ENCODE assay signal across 2 cellular contexts in the genomic region with DNA sequence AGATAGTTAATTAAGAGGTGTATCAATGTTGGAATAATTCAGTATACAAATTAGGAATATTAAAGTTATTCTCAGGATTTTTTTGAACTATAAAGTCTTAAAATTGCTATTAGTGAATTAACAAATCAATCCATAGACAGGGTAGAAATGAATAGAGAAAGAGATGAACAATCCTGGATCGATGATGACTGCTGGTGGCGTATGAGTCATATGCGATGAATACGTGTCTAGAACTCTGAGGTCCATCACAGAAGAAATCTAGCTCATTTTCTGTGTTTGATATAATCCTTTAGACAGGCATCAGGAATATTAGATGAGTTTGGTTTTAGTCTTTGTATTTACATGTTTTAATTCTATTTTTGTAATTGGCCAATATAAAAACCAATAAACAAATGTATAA.
TF ChIP-seq lines count a peak whose summit lies in the region.

No MANE protein-coding gene starts in this region.

TF ChIP-seq in A549, 52 proteins besides CTCF, POLR2A, EP300 and RAD21:
- TF ChIP-seq ZC3H11A (IDR thresholded peaks at IDR 0.05) (no peak), HMGXB4 (CRISPR knock-in tag; IDR thresholded peaks at IDR 0.05; ENCODE audit: borderline replicate concordance) (no peak), CHD4 (IDR thresholded peaks at IDR 0.05; ENCODE audit: borderline replicate concordance) (no peak), CEBPB (IDR thresholded peaks at IDR 0.05) (no peak), POLR2AphosphoS2 (conservative IDR thresholded peaks at IDR 0.05; ENCODE audit: low read length) (no peak), BCL3 (IDR thresholded peaks at IDR 0.05) (no peak; the same call in 2 of the 3 replicates), RNF2 (IDR thresholded peaks at IDR 0.05; ENCODE audit: borderline replicate concordance, low read depth) (no peak), JUN (IDR thresholded peaks at IDR 0.05) (no peak), E2F6 (IDR thresholded peaks at IDR 0.05; ENCODE audit: borderline replicate concordance, low read depth) (no peak)
TF ChIP-seq in A549: peak in this region for 0.

TF ChIP-seq in HCT116, 20 proteins besides CTCF, POLR2A, EP300 and RAD21:
- TF ChIP-seq ZFX (IDR thresholded peaks at IDR 0.05) (no peak), POLR2AphosphoS5 (IDR thresholded peaks at IDR 0.05; ENCODE audit: low read depth, low read length) (no peak), JUND (IDR thresholded peaks at IDR 0.05) (no peak), ZNF274 (IDR thresholded peaks at IDR 0.05; ENCODE audit: low read depth, low read length) (no peak), SP1 (IDR thresholded peaks at IDR 0.05; ENCODE audit: low read depth) (no peak), SIN3A (IDR thresholded peaks at IDR 0.05; ENCODE audit: low read depth) (no peak), CEBPB (IDR thresholded peaks at IDR 0.05; ENCODE audit: low read depth) (no peak), YY1 (IDR thresholded peaks at IDR 0.05; ENCODE audit: extremely low read depth, insufficient replicate concordance, low read depth, low read length) (no peak)
- TF ChIP-seq, protein P1, sequence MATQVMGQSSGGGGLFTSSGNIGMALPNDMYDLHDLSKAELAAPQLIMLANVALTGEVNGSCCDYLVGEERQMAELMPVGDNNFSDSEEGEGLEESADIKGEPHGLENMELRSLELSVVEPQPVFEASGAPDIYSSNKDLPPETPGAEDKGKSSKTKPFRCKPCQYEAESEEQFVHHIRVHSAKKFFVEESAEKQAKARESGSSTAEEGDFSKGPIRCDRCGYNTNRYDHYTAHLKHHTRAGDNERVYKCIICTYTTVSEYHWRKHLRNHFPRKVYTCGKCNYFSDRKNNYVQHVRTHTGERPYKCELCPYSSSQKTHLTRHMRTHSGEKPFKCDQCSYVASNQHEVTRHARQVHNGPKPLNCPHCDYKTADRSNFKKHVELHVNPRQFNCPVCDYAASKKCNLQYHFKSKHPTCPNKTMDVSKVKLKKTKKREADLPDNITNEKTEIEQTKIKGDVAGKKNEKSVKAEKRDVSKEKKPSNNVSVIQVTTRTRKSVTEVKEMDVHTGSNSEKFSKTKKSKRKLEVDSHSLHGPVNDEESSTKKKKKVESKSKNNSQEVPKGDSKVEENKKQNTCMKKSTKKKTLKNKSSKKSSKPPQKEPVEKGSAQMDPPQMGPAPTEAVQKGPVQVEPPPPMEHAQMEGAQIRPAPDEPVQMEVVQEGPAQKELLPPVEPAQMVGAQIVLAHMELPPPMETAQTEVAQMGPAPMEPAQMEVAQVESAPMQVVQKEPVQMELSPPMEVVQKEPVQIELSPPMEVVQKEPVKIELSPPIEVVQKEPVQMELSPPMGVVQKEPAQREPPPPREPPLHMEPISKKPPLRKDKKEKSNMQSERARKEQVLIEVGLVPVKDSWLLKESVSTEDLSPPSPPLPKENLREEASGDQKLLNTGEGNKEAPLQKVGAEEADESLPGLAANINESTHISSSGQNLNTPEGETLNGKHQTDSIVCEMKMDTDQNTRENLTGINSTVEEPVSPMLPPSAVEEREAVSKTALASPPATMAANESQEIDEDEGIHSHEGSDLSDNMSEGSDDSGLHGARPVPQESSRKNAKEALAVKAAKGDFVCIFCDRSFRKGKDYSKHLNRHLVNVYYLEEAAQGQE (IDR thresholded peaks at IDR 0.05; ENCODE audit: low read depth) = no peak
- TF ChIP-seq, protein P2, sequence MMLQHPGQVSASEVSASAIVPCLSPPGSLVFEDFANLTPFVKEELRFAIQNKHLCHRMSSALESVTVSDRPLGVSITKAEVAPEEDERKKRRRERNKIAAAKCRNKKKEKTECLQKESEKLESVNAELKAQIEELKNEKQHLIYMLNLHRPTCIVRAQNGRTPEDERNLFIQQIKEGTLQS (IDR thresholded peaks at IDR 0.05) = no peak
